Comparison of ENCODE assay signal across 11 cellular contexts in the genomic region with DNA sequence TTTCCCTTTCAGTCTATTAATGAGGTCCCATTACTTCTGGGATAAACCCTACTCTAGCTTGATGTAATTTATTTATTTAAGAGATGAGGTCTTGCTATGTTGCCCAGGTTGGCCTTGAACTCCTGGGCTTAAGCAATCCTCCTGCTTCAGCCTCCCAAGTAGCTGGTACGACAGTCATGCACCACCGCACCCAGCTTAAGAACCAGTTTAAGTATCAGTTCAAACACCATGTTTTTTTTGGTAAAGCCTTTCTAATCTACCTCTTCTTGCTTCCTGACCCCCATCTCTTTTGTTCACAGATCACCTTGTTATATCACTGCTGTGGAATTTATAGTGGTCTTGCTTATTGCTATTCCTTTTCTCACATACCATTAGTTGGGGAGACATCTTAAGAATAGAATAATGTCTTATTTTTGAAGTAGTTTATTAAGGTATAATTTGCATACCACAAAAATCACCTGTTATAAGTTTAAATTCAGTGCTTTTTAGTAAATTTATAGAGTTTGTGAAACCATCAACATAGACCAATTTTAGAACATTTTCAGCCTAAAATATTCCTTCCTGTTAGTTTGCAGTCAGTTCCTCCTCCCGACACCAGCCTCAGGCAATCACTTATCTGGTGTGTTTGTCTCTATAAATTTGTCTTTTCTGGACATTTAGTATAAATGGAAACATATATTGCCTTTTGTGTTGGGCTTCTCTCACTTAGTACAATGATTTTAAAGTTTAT.
DNase-seq lines count a peak whose midpoint lies in the region; ATAC-seq and TF ChIP-seq lines count a peak whose summit lies in the region.
"Had no signal": no experiment of that assay in that cellular context is flagged by ENCODE, and none has a peak within 500 bp of the region (broad histone marks: within the 10 kb centered on the region; RNA-seq: fewer than 3 reads in every experiment).

No MANE protein-coding gene starts in this region.

- H3K9me3 ChIP-seq in SU-DHL-6 (ENCODE audit: insufficient read depth, low read length) (peaks cover 5% of the 10 kb centered on the region; the same call in 1 of the 2 replicates), thyroid gland (no peaks in the 10 kb centered on the region)
- H3K9me3 ChIP-seq: upper lobe of left lung had no signal

- no peaks in the 10 kb centered on the region for H3K79me2 ChIP-seq in SU-DHL-6 (ENCODE audit: insufficient read depth, low read length)

- no peak for TF ChIP-seq CTCF in SU-DHL-6 (IDR thresholded peaks at IDR 0.05; ENCODE audit: insufficient read depth, low read length, poor library complexity, severe bottlenecking)
- no peak for TF ChIP-seq CTCF in thyroid gland (IDR thresholded peaks at IDR 0.05)
- no peak for TF ChIP-seq CTCF in GM10248 (IDR thresholded peaks at IDR 0.05; ENCODE audit: control extremely low read depth, extremely low read depth, low read depth, missing control alignments)

- H3K27me3 ChIP-seq in SU-DHL-6 (ENCODE audit: low read length) = no peaks in the 10 kb centered on the region
- H3K27me3 ChIP-seq in thyroid gland = no peaks in the 10 kb centered on the region
- H3K27me3 ChIP-seq: upper lobe of left lung had no signal

- peak overlapping the region; percentile 31 for H3K4me2 ChIP-seq in SU-DHL-6 (ENCODE audit: low read depth, low read length, poor library complexity, severe bottlenecking)

- peaks cover 3% of the 10 kb centered on the region; the same call in 1 of the 2 replicates for H3F3A ChIP-seq in SU-DHL-6 (ENCODE audit: insufficient read depth)

- ATAC-seq in GM18873 (IDR thresholded peaks at IDR 0.05; ENCODE audit: low FRiP score, unreplicated experiment) (peak; percentile 9), GM21576 (IDR thresholded peaks at IDR 0.05; ENCODE audit: unreplicated experiment) (peak; percentile 7), HG03108 (IDR thresholded peaks at IDR 0.05; ENCODE audit: unreplicated experiment) (peak; percentile 15)
- ATAC-seq: Right ventricle myocardium inferior had no signal

- 71 to 78% methylated on average over 3 of the region's 3 CpGs for WGBS in thyroid gland, 2 donors

- DNase-seq in thyroid gland (no peak), NCI-H1694 treated with DMSO at 0.1 percent for 48 hours (lab: John Stamatoyannopoulos, UW) (no peak), GM10248 (ENCODE audit: extremely low spot score) (no peak)
- no peak for DNase-seq in stimulated activated CD8-positive, alpha-beta memory T cell treated with anti-CD3 and anti-CD28 coated beads, Interleukin-4, amount 100 ng/mL, for 48 hours
- DNase-seq: cerebellar nuclear complex had no signal

- no peak overlapping the region for H2AFZ ChIP-seq in SU-DHL-6 (ENCODE audit: low read depth, low read length, severe bottlenecking)

- peak overlapping the region; percentile 30; the same call in 1 of the 2 replicates for H3K27ac ChIP-seq in SU-DHL-6 (ENCODE audit: low read depth, low read length)
- no peak overlapping the region for H3K27ac ChIP-seq in thyroid gland
- H3K27ac ChIP-seq: upper lobe of left lung had no signal

- H3K9ac ChIP-seq in SU-DHL-6 (ENCODE audit: low read length) = no peak overlapping the region

- no peaks in the 10 kb centered on the region for H4K20me1 ChIP-seq in SU-DHL-6 (ENCODE audit: low read depth, low read length)

- CTCF ChIA-PET in GM10248 (lab: Yijun Ruan, JAX) = no interaction called here

- no peaks in the 10 kb centered on the region for H3K9me2 ChIP-seq in SU-DHL-6 (replicated peaks; ENCODE audit: insufficient read depth, low read length)

- H3K4me3 ChIP-seq in SU-DHL-6 (ENCODE audit: insufficient read depth, low read length, poor library complexity, severe bottlenecking) (no peak overlapping the region), thyroid gland (replicated peaks in 1 of 3) (no peak overlapping the region)
- H3K4me3 ChIP-seq: upper lobe of left lung had no signal

- H3K36me3 ChIP-seq in SU-DHL-6 (ENCODE audit: low read length) = no peaks in the 10 kb centered on the region
- H3K36me3 ChIP-seq in thyroid gland = no peaks in the 10 kb centered on the region
- H3K36me3 ChIP-seq: upper lobe of left lung had no signal

- intact Hi-C loops in thyroid gland (cut with DNase I) = no loop called here

- H3K4me1 ChIP-seq in thyroid gland = no peaks in the 10 kb centered on the region
- H3K4me1 ChIP-seq: upper lobe of left lung had no signal

- POLR2A ChIA-PET in GM10248 (lab: Yijun Ruan, JAX) = no interaction called here

- no peak for TF ChIP-seq POLR2A in thyroid gland (IDR thresholded peaks at IDR 0.05)
